ENCODE assay signal across 28 cellular contexts in the genomic region with DNA sequence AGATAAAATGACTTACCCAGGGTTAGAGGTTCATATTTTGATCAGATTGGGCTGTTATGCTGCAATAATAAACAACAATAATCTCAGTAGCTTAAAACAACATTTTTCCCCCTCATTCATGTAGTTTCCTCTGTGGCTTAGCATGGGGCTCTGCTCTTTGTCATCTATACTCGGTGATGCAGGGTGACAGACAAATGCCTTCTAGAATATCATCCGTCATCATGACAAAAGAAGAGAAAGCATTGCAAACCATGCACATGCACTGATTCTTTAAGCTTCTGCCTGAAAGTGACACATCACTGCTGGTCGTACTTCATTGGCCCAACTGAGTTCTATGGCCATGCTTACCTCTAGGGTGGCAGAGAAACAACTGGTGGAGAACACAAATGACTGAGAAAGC.
"Had no signal": no experiment of that assay in that cellular context is flagged by ENCODE, and none has a peak within 500 bp of the region (broad histone marks: within the 10 kb centered on the region; RNA-seq: fewer than 3 reads in every experiment).

No MANE protein-coding gene starts in this region.

- H3K4me1 Mint-ChIP-seq: stimulated activated effector memory CD8-positive, alpha-beta T cell treated with anti-CD3 and anti-CD28 coated beads, Interleukin-12 subunit alpha, Interleukin-12 subunit beta, amount 100 ng/mL, for 72 hours; stimulated activated memory B cell treated with anti-CD40 and anti-IgM and Interleukin-4, amounts not matched to agents 10 μg/mL and 1 μg/mL and 100 μg/mL, for 72 hours; stimulated activated naive B cell treated with anti-CD40 and anti-IgM and Interleukin-4, amounts not matched to agents 10 μg/mL and 1 μg/mL and 100 μg/mL, for 72 hours; stimulated activated naive CD8-positive, alpha-beta T cell treated with anti-CD3 and anti-CD28 coated beads, Interleukin-15, amount 100 ng/mL, for 72 hours had no signal

- H3K4me3 Mint-ChIP-seq: stimulated activated effector memory CD8-positive, alpha-beta T cell treated with anti-CD3 and anti-CD28 coated beads, Interleukin-12 subunit alpha, Interleukin-12 subunit beta, amount 100 ng/mL, for 72 hours; stimulated activated memory B cell treated with anti-CD40 and anti-IgM and Interleukin-4, amounts not matched to agents 10 μg/mL and 1 μg/mL and 100 μg/mL, for 72 hours; stimulated activated naive B cell treated with anti-CD40 and anti-IgM and Interleukin-4, amounts not matched to agents 10 μg/mL and 1 μg/mL and 100 μg/mL, for 72 hours; stimulated activated naive CD8-positive, alpha-beta T cell treated with anti-CD3 and anti-CD28 coated beads, Interleukin-15, amount 100 ng/mL, for 72 hours; stimulated activated naive CD8-positive, alpha-beta T cell treated with anti-CD3 and anti-CD28 coated beads, Interleukin-15, Interleukin-2, amounts not matched to agents 100 ng/mL and 50 ng/mL, for 24 hours; type B pancreatic cell had no signal

- H3K9me3 ChIP-seq: stomach, suprapubic skin, testis, thoracic aorta, thyroid gland, tibial artery, tibial nerve, transverse colon, upper lobe of left lung, upper lobe of right lung, uterus, vagina had no signal

- H3K27me3 ChIP-seq: stomach, suprapubic skin, testis, thyroid gland, tibial artery, tibial nerve, transverse colon, upper lobe of left lung, upper lobe of right lung, uterus, vagina had no signal

- H3K4me1 ChIP-seq: stomach, suprapubic skin, thyroid gland, tibial artery, transverse colon, upper lobe of left lung, uterus, vagina had no signal

- DNase-seq: stimulated activated CD4-positive, alpha-beta T cell treated with anti-CD3 and anti-CD28 coated beads, Interleukin-2, amount 100 ng/mL, for 48 hours; stimulated activated CD4-positive, alpha-beta T cell treated with anti-CD3 and anti-CD28 coated beads, Interleukin-4, amount 100 ng/mL, for 1 hour; stimulated activated CD4-positive, alpha-beta T cell treated with anti-CD3 and anti-CD28 coated beads, Interleukin-4, amount 100 ng/mL, for 24 hours; stimulated activated CD4-positive, alpha-beta T cell treated with anti-CD3 and anti-CD28 coated beads, Interleukin-4, amount 100 ng/mL, for 4 hours; stimulated activated CD8-positive, alpha-beta memory T cell treated with anti-CD3 and anti-CD28 coated beads, Interleukin-4, amount 100 ng/mL, for 48 hours; stimulated activated naive B cell treated with anti-CD40 and anti-IgM and Interleukin-4, amounts not matched to agents 10 μg/mL and 1 μg/mL and 100 μg/mL, for 72 hours; stimulated activated naive CD4-positive, alpha-beta T cell; stimulated activated naive CD4-positive, alpha-beta T cell treated with Interleukin-2 at 50 U/mL for 16 hours; stimulated activated naive CD8-positive, alpha-beta T cell treated with anti-CD3 and anti-CD28 coated beads, Interleukin-15, amount 100 ng/mL, for 72 hours; stimulated activated naive CD8-positive, alpha-beta T cell treated with anti-CD3 and anti-CD28 coated beads, Interleukin-15, Interleukin-2, amounts not matched to agents 100 U/mL and 50 U/mL, for 24 hours; stomach; substantia nigra; testis; thyroid gland; tibial artery; transverse colon; trophoblast cell; upper lobe of left lung; upper lobe of right lung; uterus had no signal

- H3K36me3 Mint-ChIP-seq: stimulated activated effector memory CD8-positive, alpha-beta T cell treated with anti-CD3 and anti-CD28 coated beads, Interleukin-12 subunit alpha, Interleukin-12 subunit beta, amount 100 ng/mL, for 72 hours; stimulated activated memory B cell treated with anti-CD40 and anti-IgM and Interleukin-4, amounts not matched to agents 10 μg/mL and 1 μg/mL and 100 μg/mL, for 72 hours; stimulated activated naive B cell treated with anti-CD40 and anti-IgM and Interleukin-4, amounts not matched to agents 10 μg/mL and 1 μg/mL and 100 μg/mL, for 72 hours; type B pancreatic cell had no signal

- H3K27ac ChIP-seq: stomach, suprapubic skin, testis, thoracic aorta, thyroid gland, tibial artery, tibial nerve, transverse colon, upper lobe of left lung, upper lobe of right lung, uterus, vagina had no signal

- H3K9me3 Mint-ChIP-seq: stimulated activated effector memory CD8-positive, alpha-beta T cell treated with anti-CD3 and anti-CD28 coated beads, Interleukin-12 subunit alpha, Interleukin-12 subunit beta, amount 100 ng/mL, for 72 hours; stimulated activated memory B cell treated with anti-CD40 and anti-IgM and Interleukin-4, amounts not matched to agents 10 μg/mL and 1 μg/mL and 100 μg/mL, for 72 hours; stimulated activated naive CD8-positive, alpha-beta T cell treated with anti-CD3 and anti-CD28 coated beads, Interleukin-15, amount 100 ng/mL, for 72 hours; stimulated activated naive CD8-positive, alpha-beta T cell treated with anti-CD3 and anti-CD28 coated beads, Interleukin-15, Interleukin-2, amounts not matched to agents 100 ng/mL and 50 ng/mL, for 24 hours; type B pancreatic cell had no signal

- ATAC-seq: stimulated activated effector memory CD8-positive, alpha-beta T cell treated with anti-CD3 and anti-CD28 coated beads, Interleukin-12 subunit alpha, Interleukin-12 subunit beta, amount 100 ng/mL, for 72 hours; stimulated activated memory B cell treated with anti-CD40 and anti-IgM and Interleukin-4, amounts not matched to agents 10 μg/mL and 1 μg/mL and 100 μg/mL, for 72 hours; stimulated activated naive B cell treated with anti-CD40 and anti-IgM and Interleukin-4, amounts not matched to agents 10 μg/mL and 1 μg/mL and 100 μg/mL, for 72 hours; stimulated activated naive CD8-positive, alpha-beta T cell treated with anti-CD3 and anti-CD28 coated beads, Interleukin-15, amount 100 ng/mL, for 72 hours; stimulated activated naive CD8-positive, alpha-beta T cell treated with anti-CD3 and anti-CD28 coated beads, Interleukin-15, Interleukin-2, amounts not matched to agents 100 U/mL and 50 U/mL, for 24 hours; upper lobe of right lung had no signal

- H3K4me3 ChIP-seq: stomach, suprapubic skin, testis, thoracic aorta, thyroid gland, tibial artery, tibial nerve, transverse colon, upper lobe of left lung, upper lobe of right lung, uterus, vagina had no signal

- H3K36me3 ChIP-seq: stomach, suprapubic skin, thoracic aorta, thyroid gland, tibial artery, tibial nerve, transverse colon, upper lobe of left lung, upper lobe of right lung, uterus, vagina had no signal

- H3K27me3 Mint-ChIP-seq: type B pancreatic cell had no signal

- H3K27ac Mint-ChIP-seq: stimulated activated effector memory CD8-positive, alpha-beta T cell treated with anti-CD3 and anti-CD28 coated beads, Interleukin-12 subunit alpha, Interleukin-12 subunit beta, amount 100 ng/mL, for 72 hours; stimulated activated memory B cell treated with anti-CD40 and anti-IgM and Interleukin-4, amounts not matched to agents 10 μg/mL and 1 μg/mL and 100 μg/mL, for 72 hours; stimulated activated naive B cell treated with anti-CD40 and anti-IgM and Interleukin-4, amounts not matched to agents 10 μg/mL and 1 μg/mL and 100 μg/mL, for 72 hours; stimulated activated naive CD8-positive, alpha-beta T cell treated with anti-CD3 and anti-CD28 coated beads, Interleukin-15, amount 100 ng/mL, for 72 hours; stimulated activated naive CD8-positive, alpha-beta T cell treated with anti-CD3 and anti-CD28 coated beads, Interleukin-15, Interleukin-2, amounts not matched to agents 100 ng/mL and 50 ng/mL, for 24 hours; type B pancreatic cell had no signal
